ENCODE assay signal across 18 cellular contexts in the genomic region with DNA sequence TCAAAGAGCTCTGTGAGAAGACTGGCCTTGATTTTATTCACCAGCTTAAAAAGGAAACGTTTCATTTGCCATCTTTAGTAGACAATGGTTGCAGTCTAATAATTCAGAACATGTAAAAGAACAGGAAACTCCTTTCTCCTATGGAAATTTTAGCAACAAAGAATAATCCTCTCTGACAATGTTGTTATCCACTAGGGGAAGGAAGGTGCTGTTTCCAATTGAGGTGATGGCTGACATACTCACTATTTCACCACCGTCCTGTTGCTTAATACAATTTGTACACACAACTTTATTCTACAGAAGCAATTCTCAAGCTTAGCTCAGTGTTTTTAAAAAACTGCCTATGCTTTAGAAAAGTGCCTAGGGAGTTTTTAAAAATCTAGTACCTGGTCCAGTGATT.
"Had no signal": no experiment of that assay in that cellular context is flagged by ENCODE, and none has a peak within 500 bp of the region (broad histone marks: within the 10 kb centered on the region; RNA-seq: fewer than 3 reads in every experiment).

No MANE protein-coding gene starts in this region.

- FAIRE-seq: endometrium, islet of Langerhans, urothelium cell line had no signal

- H3K27ac ChIP-seq: esophagus squamous epithelium, lower lobe of right lung, neutrophil, parathyroid adenoma had no signal

- DNase-seq: activated CD4-positive, CD25-positive, alpha-beta regulatory T cell treated with anti-CD3 and anti-CD28 coated beads, Interleukin-2, amount 50 U/mL, for 72 hours; activated naive CD4-positive, alpha-beta T cell; activated naive CD8-positive, alpha-beta T cell treated with anti-CD3 and anti-CD28 coated beads, Interleukin-2, amount 10 ng/mL, durations not matched to agents 7 days and 5 days; aorta; esophagus squamous epithelium; left colon; lower lobe of right lung; midbrain; retina; stimulated activated CD4-positive, alpha-beta T cell treated with anti-CD3 and anti-CD28 coated beads, Interleukin-2, amount 100 ng/mL, for 48 hours; T-cell; T-helper 9 cell had no signal

- H2AFZ ChIP-seq: parathyroid adenoma had no signal

- H3K27me3 ChIP-seq: esophagus squamous epithelium had no signal

- H3K4me1 ChIP-seq: esophagus squamous epithelium, lower lobe of right lung, parathyroid adenoma had no signal

- H3K9ac ChIP-seq: parathyroid adenoma had no signal

- ATAC-seq: left colon; lower lobe of right lung; stimulated activated memory B cell treated with anti-CD40 and anti-IgM and Interleukin-4, amounts not matched to agents 10 μg/mL and 1 μg/mL and 100 μg/mL, for 72 hours; T-cell had no signal

- H3K36me3 ChIP-seq: neutrophil had no signal

- H3K9me3 ChIP-seq: esophagus squamous epithelium, lower lobe of right lung, neutrophil had no signal

- H3K4me3 ChIP-seq: esophagus squamous epithelium, lower lobe of right lung had no signal
